31 cellular contexts compared by ENCODE assay signal in genomic region chr21:35416866-35417453, GRCh38.
"Had no signal": no experiment of that assay in that cellular context is flagged by ENCODE, and none has a peak within 500 bp of the region (broad histone marks: within the 10 kb centered on the region; RNA-seq: fewer than 3 reads in every experiment).

No MANE protein-coding gene starts in this region.

- H3K4me1 Mint-ChIP-seq: natural killer cell; nephron; stimulated activated memory B cell treated with anti-CD40 and anti-IgM and Interleukin-4, amounts not matched to agents 10 μg/mL and 1 μg/mL and 100 μg/mL, for 72 hours; stimulated activated naive CD8-positive, alpha-beta T cell treated with anti-CD3 and anti-CD28 coated beads, Interleukin-15, amount 100 ng/mL, for 72 hours had no signal

- ATAC-seq: psoas muscle; right cardiac atrium; sciatic nerve; stimulated activated memory B cell treated with anti-CD40 and anti-IgM and Interleukin-4, amounts not matched to agents 10 μg/mL and 1 μg/mL and 100 μg/mL, for 72 hours; stimulated activated naive CD8-positive, alpha-beta T cell treated with anti-CD3 and anti-CD28 coated beads, Interleukin-15, amount 100 ng/mL, for 72 hours; stimulated activated naive CD8-positive, alpha-beta T cell treated with anti-CD3 and anti-CD28 coated beads, Interleukin-15, Interleukin-2, amounts not matched to agents 100 U/mL and 50 U/mL, for 24 hours had no signal

- H3K79me2 ChIP-seq: parathyroid adenoma had no signal

- H3K36me3 ChIP-seq: neural progenitor cell, ovary, spleen, suprapubic skin, tibial artery, transverse colon, upper lobe of left lung, vagina had no signal

- H3K4me3 Mint-ChIP-seq: natural killer cell; nephron; neural progenitor cell; stimulated activated memory B cell treated with anti-CD40 and anti-IgM and Interleukin-4, amounts not matched to agents 10 μg/mL and 1 μg/mL and 100 μg/mL, for 72 hours; stimulated activated naive CD8-positive, alpha-beta T cell treated with anti-CD3 and anti-CD28 coated beads, Interleukin-15, amount 100 ng/mL, for 72 hours had no signal

- H2AFZ ChIP-seq: neural progenitor cell, parathyroid adenoma had no signal

- H3K4me1 ChIP-seq: parathyroid adenoma, psoas muscle, spleen, suprapubic skin, testis, tibial artery, transverse colon, upper lobe of left lung, vagina had no signal

- H3K4me3 ChIP-seq: neural progenitor cell, ovary, psoas muscle, skin epidermis, smooth muscle cell, spleen, suprapubic skin, testis, tibial artery, transverse colon, upper lobe of left lung, vagina had no signal

- H3K9me3 ChIP-seq: ovary, psoas muscle, testis, transverse colon, vagina had no signal

- H3K27ac Mint-ChIP-seq: natural killer cell; nephron; neural progenitor cell; progenitor cell of endocrine pancreas; stimulated activated memory B cell treated with anti-CD40 and anti-IgM and Interleukin-4, amounts not matched to agents 10 μg/mL and 1 μg/mL and 100 μg/mL, for 72 hours; stimulated activated naive CD8-positive, alpha-beta T cell treated with anti-CD3 and anti-CD28 coated beads, Interleukin-15, amount 100 ng/mL, for 72 hours had no signal

- H3K4me2 ChIP-seq: neural progenitor cell, smooth muscle cell had no signal

- H3K27ac ChIP-seq: neural progenitor cell, ovary, parathyroid adenoma, psoas muscle, skin epidermis, spleen, suprapubic skin, testis, tibial artery, transverse colon, upper lobe of left lung, vagina had no signal

- H3K9ac ChIP-seq: neural progenitor cell, parathyroid adenoma had no signal

- H3K36me3 Mint-ChIP-seq: natural killer cell; neural progenitor cell; stimulated activated memory B cell treated with anti-CD40 and anti-IgM and Interleukin-4, amounts not matched to agents 10 μg/mL and 1 μg/mL and 100 μg/mL, for 72 hours had no signal

- DNase-seq: natural killer cell; occipital lobe; ovary; posterior cingulate gyrus; psoas muscle; right cardiac atrium; spleen; stimulated activated CD4-positive, alpha-beta T cell treated with anti-CD3 and anti-CD28 coated beads, Interleukin-12 subunit alpha, Interleukin-12 subunit beta, amount 100 ng/mL, for 4 hours; stimulated activated CD4-positive, alpha-beta T cell treated with anti-CD3 and anti-CD28 coated beads, Interleukin-1b, Interleukin-23, amount 100 ng/mL, for 48 hours; stimulated activated CD4-positive, alpha-beta T cell treated with anti-CD3 and anti-CD28 coated beads, Interleukin-4, amount 100 ng/mL, for 1 hour; stimulated activated CD4-positive, alpha-beta T cell treated with anti-CD3 and anti-CD28 coated beads, Interleukin-4, amount 100 ng/mL, for 4 hours; stimulated activated CD8-positive, alpha-beta memory T cell treated with anti-CD3 and anti-CD28 coated beads, Interleukin-4, amount 100 ng/mL, for 48 hours; stimulated activated naive CD4-positive, alpha-beta T cell; stimulated activated naive CD8-positive, alpha-beta T cell treated with anti-CD3 and anti-CD28 coated beads, Interleukin-15, amount 100 ng/mL, for 72 hours; stimulated activated naive CD8-positive, alpha-beta T cell treated with anti-CD3 and anti-CD28 coated beads, Interleukin-15, Interleukin-2, amounts not matched to agents 100 U/mL and 50 U/mL, for 24 hours; substantia nigra; testis; tibial artery; transverse colon; upper lobe of left lung had no signal

- FAIRE-seq: urothelium cell line had no signal

- H3K27me3 ChIP-seq: neural progenitor cell, ovary, spleen, suprapubic skin, testis, tibial artery, transverse colon, upper lobe of left lung, vagina had no signal
